In genomic region chr18:26549103-26549485, GRCh38 we compare ENCODE assay signal across 8 cellular contexts. TPM values are rescaled to one million over a fixed set of nuclear protein-coding genes. Genes with fewer than 3 reads are reported as not detected.
A peak's percentile ranks its signal among the peaks of the same experiment; 100 is the strongest.
DNase-seq lines count a peak whose midpoint lies in the region; ATAC-seq and TF ChIP-seq lines count a peak whose summit lies in the region.

No MANE protein-coding gene starts in this region.

- H3K36me3 ChIP-seq in KMS-11 (ENCODE audit: insufficient read depth) (no peaks in the 10 kb centered on the region), neuronal stem cell (replicated peaks in 1 of 2; ENCODE audit: control insufficient read depth in 2 of 2, insufficient read depth in 2 of 2, low read length in 2 of 2) (peaks cover 0 to 35% of the 10 kb centered on the region in 2 donors)

- no peak overlapping the region for H4K91ac ChIP-seq in neuronal stem cell (ENCODE audit: low read depth, low read length, poor library complexity)

- H3K27me3 ChIP-seq in KMS-11 (ENCODE audit: insufficient read depth, low read depth) (no peaks in the 10 kb centered on the region), neuronal stem cell (ENCODE audit: control insufficient read depth in 3 of 3, insufficient read depth in 3 of 3, low read depth in 1 of 3, low read length in 3 of 3) (peaks cover 12 to 49% (median 16%) of the 10 kb centered on the region in 3 experiments)

- DNase-seq in NCI-H1105 treated with DMSO at 0.1 percent for 48 hours (lab: John Stamatoyannopoulos, UW) (peak; percentile 50), NCI-H1105 (lab: John Stamatoyannopoulos, UW) (no peak), foreskin fibroblast (peak; percentile 36 to 72), neuronal stem cell (ENCODE audit: low spot score) (peak; percentile 48), OCI-M2 (lab: John Stamatoyannopoulos, UW; ENCODE audit: unreplicated experiment) (no peak), NCI-H446 treated with DMSO at 0.1 percent for 48 hours (lab: John Stamatoyannopoulos, UW) (no peak)
- no peak for DNase-seq in activated T-cell treated with anti-CD3 and anti-CD28 coated beads, Interleukin-2, amount 50 U/mL, for 4 hours

- no peaks in the 10 kb centered on the region for H3K9me3 Mint-ChIP-seq in activated T-cell treated with anti-CD3 and anti-CD28 coated beads, Interleukin-2, amount 50 U/mL, for 4 hours

- no peaks in the 10 kb centered on the region; the same call in 1 of the 2 replicates for H3K79me2 ChIP-seq in KMS-11 (ENCODE audit: insufficient read depth, low read depth)

- H2BK120ac ChIP-seq in neuronal stem cell (ENCODE audit: low read depth, low read length), result peak overlapping the region; percentile 53

- peaks cover 5% of the 10 kb centered on the region for H3K79me1 ChIP-seq in neuronal stem cell (ENCODE audit: low read depth, low read length)

- H3K4me1 ChIP-seq in KMS-11 (ENCODE audit: low read depth, poor library complexity, severe bottlenecking) (peaks cover 29% of the 10 kb centered on the region), neuronal stem cell (ENCODE audit: control insufficient read depth in 2 of 2, insufficient read depth in 1 of 2, low read depth in 1 of 2, low read length in 2 of 2) (peaks cover 22 to 33% of the 10 kb centered on the region in 2 donors)

- peak overlapping the region; percentile 92 for H3K18ac ChIP-seq in neuronal stem cell (ENCODE audit: low read length)

- peak overlapping the region; percentile 62 for H3K4me3 Mint-ChIP-seq in activated T-cell treated with anti-CD3 and anti-CD28 coated beads, Interleukin-2, amount 50 U/mL, for 4 hours

- H3K4me3 ChIP-seq in KMS-11 (IDR thresholded peaks at IDR 0.05; ENCODE audit: insufficient read depth, low read depth, low read length) (no peak overlapping the region), foreskin fibroblast (ENCODE audit: low read depth in 1 of 2, low read length in 2 of 2) (peak overlapping the region; percentile 68 to 70), neuronal stem cell (ENCODE audit: low read length in 2 of 2) (peak overlapping the region; percentile 81 to 90)

- H4K8ac ChIP-seq in neuronal stem cell (ENCODE audit: low read depth, low read length), result no peak overlapping the region

- H2BK12ac ChIP-seq in neuronal stem cell (ENCODE audit: low read length), result peak overlapping the region; percentile 35

- peaks cover 0 to 13% of the 10 kb centered on the region in 2 donors for H3K9me3 ChIP-seq in neuronal stem cell (replicated peaks in 1 of 2; ENCODE audit: control insufficient read depth in 2 of 2, insufficient read depth in 1 of 2, low read depth in 1 of 2, low read length in 2 of 2)

- peak overlapping the region; percentile 61 for H3K23ac ChIP-seq in neuronal stem cell (ENCODE audit: low read depth, low read length, poor library complexity)

- H2AK5ac ChIP-seq in neuronal stem cell (ENCODE audit: low read depth, low read length), result no peak overlapping the region

- H3K27me3 Mint-ChIP-seq in activated T-cell treated with anti-CD3 and anti-CD28 coated beads, Interleukin-2, amount 50 U/mL, for 4 hours (ENCODE audit: low read depth), result peaks cover 43% of the 10 kb centered on the region

- peak overlapping the region; percentile 50 for H3K14ac ChIP-seq in neuronal stem cell (ENCODE audit: low read length)

- peak overlapping the region; percentile 95 for H3K4me2 ChIP-seq in KMS-11
- peak overlapping the region; percentile 98 for H3K4me2 ChIP-seq in neuronal stem cell (ENCODE audit: insufficient read depth, low read length, poor library complexity, severe bottlenecking)

- no peaks in the 10 kb centered on the region for H3K36me3 Mint-ChIP-seq in activated T-cell treated with anti-CD3 and anti-CD28 coated beads, Interleukin-2, amount 50 U/mL, for 4 hours (ENCODE audit: insufficient read depth)

- peak overlapping the region; percentile 86 for H2BK15ac ChIP-seq in neuronal stem cell (ENCODE audit: low read length)

- H3K4ac ChIP-seq in neuronal stem cell (ENCODE audit: low read length), result no peak overlapping the region

- peak overlapping the region; percentile 70; the same call in 1 of the 2 replicates for H3K9ac ChIP-seq in KMS-11
- H3K9ac ChIP-seq in neuronal stem cell (ENCODE audit: low read depth, low read length, poor library complexity), result peak overlapping the region; percentile 56

- H3K27ac ChIP-seq in KMS-11 (no peak overlapping the region), neuronal stem cell (replicated peaks; ENCODE audit: low read length) (no peak overlapping the region)

- no CpG with 5 or more reads among the region's 36 CpGs for WGBS in neuronal stem cell (ENCODE audit: extremely low coverage in 2 of 2, insufficient read length in 2 of 2, insufficient replicate concordance in 1 of 2), 2 donors

- peak overlapping the region; percentile 47 for H2BK5ac ChIP-seq in neuronal stem cell (ENCODE audit: low read length)

- H3K4me1 Mint-ChIP-seq in activated T-cell treated with anti-CD3 and anti-CD28 coated beads, Interleukin-2, amount 50 U/mL, for 4 hours (ENCODE audit: low read depth), result peaks cover 38% of the 10 kb centered on the region

- peak; percentile 24 to 38 for ATAC-seq in activated T-cell treated with anti-CD3 and anti-CD28 coated beads, Interleukin-2, amount 50 U/mL, for 4 hours

- no peak for TF ChIP-seq CTCF in KMS-11 (conservative IDR thresholded peaks at IDR 0.05; ENCODE audit: low read depth, low read length)
- TF ChIP-seq CTCF in foreskin fibroblast (IDR thresholded peaks at IDR 0.05; ENCODE audit: low read depth, low read length), result no peak

- H2AFZ ChIP-seq in KMS-11 (ENCODE audit: low read depth), result peak overlapping the region; percentile 98
- peak overlapping the region; percentile 97 for H2AFZ ChIP-seq in neuronal stem cell (ENCODE audit: low read length)

- H4K20me1 ChIP-seq in KMS-11 (ENCODE audit: insufficient read depth), result 0 out of 2 replicates have a peak, but pooled peaks cover 4% of the 10 kb centered on the region

RNA-seq across cellular contexts. Expression of gene KCTD1, which starts 0.7 kb away (rescaled TPM):
- 1 to 10 TPM; 2.6 to 3.7 (median 3.3) TPM for total RNA-seq in activated T-cell treated with anti-CD3 and anti-CD28 coated beads, Interleukin-2, amount 50 U/mL, for 4 hours
- polyA plus RNA-seq in neuronal stem cell (2013, experiment 1 of 2), result 15.3 TPM
- 17.0 TPM for polyA plus RNA-seq in neuronal stem cell (2013, experiment 2 of 2)

Comparison
In these comparisons a context has a peak if more than half of its experiments do, and no peak if none do; other contexts are left out.
1. DNase-seq: peak in NCI-H1105 treated with DMSO at 0.1 percent for 48 hours (single experiment), foreskin fibroblast (2 of 2) and neuronal stem cell (single experiment); none in NCI-H1105 (single experiment), activated T-cell treated with anti-CD3 and anti-CD28 coated beads, Interleukin-2, amount 50 U/mL, for 4 hours (single experiment), OCI-M2 (single experiment) and NCI-H446 treated with DMSO at 0.1 percent for 48 hours (single experiment).